In genomic region chr1:201748331-201748730, GRCh38 we compare ENCODE assay signal across 10 cellular contexts.
A peak's percentile ranks its signal among the peaks of the same experiment; 100 is the strongest.
DNase-seq lines count a peak whose midpoint lies in the region; ATAC-seq and TF ChIP-seq lines count a peak whose summit lies in the region.
"Had no signal": no experiment of that assay in that cellular context is flagged by ENCODE, and none has a peak within 500 bp of the region (broad histone marks: within the 10 kb centered on the region; RNA-seq: fewer than 3 reads in every experiment).

No MANE protein-coding gene starts in this region.

- H3K4me3 ChIP-seq in adipocyte (ENCODE audit: low read length) (no peak overlapping the region), subcutaneous abdominal adipose tissue (ENCODE audit: low read depth in 1 of 5, low read length in 5 of 5) (no peak overlapping the region)

- no peak for TF ChIP-seq POLR2A in GM18505 (IDR thresholded peaks at IDR 0.05; ENCODE audit: borderline replicate concordance, extremely low read depth, insufficient read depth, insufficient read length)

- H3K9me3 ChIP-seq in adipocyte (ENCODE audit: control insufficient read depth, low read length) = no peaks in the 10 kb centered on the region
- H3K9me3 ChIP-seq in subcutaneous abdominal adipose tissue (ENCODE audit: control insufficient read depth in 5 of 5, low read length in 5 of 5) = no peaks in the 10 kb centered on the region

- H3K36me3 ChIP-seq in adipocyte (ENCODE audit: control insufficient read depth, insufficient read depth, low read length, severe bottlenecking) (peaks cover 50% of the 10 kb centered on the region), subcutaneous abdominal adipose tissue (ENCODE audit: control insufficient read depth in 5 of 5, insufficient read depth in 5 of 5, low read length in 5 of 5) (peaks cover 7 to 18% (median 12%) of the 10 kb centered on the region in 5 donors)

- peak overlapping the region; percentile 37 for H3K9ac ChIP-seq in adipocyte (ENCODE audit: low read length)
- H3K9ac ChIP-seq in subcutaneous abdominal adipose tissue (ENCODE audit: low read length in 5 of 5) = peak overlapping the region in 2 of 5 donors; percentile 21 to 23

- no peak for TF ChIP-seq CTCF in foreskin keratinocyte (conservative IDR thresholded peaks at IDR 0.05)

- H3K4me1 ChIP-seq in adipocyte (ENCODE audit: control insufficient read depth, insufficient read depth, low read length) = peaks cover 88% of the 10 kb centered on the region
- H3K4me1 ChIP-seq in foreskin keratinocyte = peaks cover 53% of the 10 kb centered on the region
- peaks cover 6 to 88% (median 82%) of the 10 kb centered on the region in 5 donors for H3K4me1 ChIP-seq in subcutaneous abdominal adipose tissue (ENCODE audit: control insufficient read depth in 5 of 5, insufficient read depth in 5 of 5, low read length in 5 of 5)

- H3K27me3 ChIP-seq in adipocyte (replicated peaks; ENCODE audit: control insufficient read depth, insufficient read depth, low read length) (no peaks in the 10 kb centered on the region), foreskin keratinocyte (no peaks in the 10 kb centered on the region), subcutaneous abdominal adipose tissue (ENCODE audit: control insufficient read depth in 5 of 5, insufficient read depth in 4 of 5, low read length in 5 of 5) (no peaks in the 10 kb centered on the region)

- H3K27ac ChIP-seq in foreskin keratinocyte (no peak overlapping the region), subcutaneous abdominal adipose tissue (ENCODE audit: low read depth, low read length) (peak overlapping the region; percentile 71)

- ATAC-seq in foreskin keratinocyte = peak; percentile 39
- no peak for ATAC-seq in HG03378 (IDR thresholded peaks at IDR 0.05; ENCODE audit: unreplicated experiment)
- ATAC-seq in GM18505 (IDR thresholded peaks at IDR 0.05; ENCODE audit: unreplicated experiment) = no peak

- DNase-seq in HCEC 1CT (peak; percentile 91), adipocyte (ENCODE audit: low read depth) (peak; percentile 75), foreskin keratinocyte (peak; percentile 32 to 74), NCI-H1105 treated with DMSO at 0.1 percent for 48 hours (lab: John Stamatoyannopoulos, UW) (no peak)
- DNase-seq: activated CD4-positive, alpha-beta T cell treated with anti-CD3 and anti-CD28 coated beads, Interleukin-2, amount 50 U/mL, for 1 hour; NCI-H1417; nucleus accumbens had no signal
